In the genomic region with DNA sequence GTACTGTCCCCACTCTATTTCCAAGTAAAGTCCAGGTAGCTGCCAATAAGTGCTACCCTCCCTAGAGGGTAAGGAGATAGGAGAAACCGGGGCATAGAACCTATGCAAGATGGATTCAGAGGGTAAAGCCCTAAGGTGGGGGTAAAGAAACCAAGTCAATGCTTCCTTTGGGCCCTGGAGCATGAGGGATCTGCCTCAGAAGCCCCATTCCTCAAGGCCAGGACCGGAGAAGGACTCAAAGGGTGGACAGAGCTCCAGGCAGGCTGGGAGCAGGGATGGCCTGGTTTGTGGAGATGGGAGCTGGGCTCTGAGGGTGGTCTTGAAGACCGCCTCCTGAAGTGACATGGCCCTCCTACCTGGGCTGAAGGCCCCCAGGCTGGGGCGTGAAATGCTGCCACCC, we compare ENCODE assay signal across 13 cellular contexts. TPM values are rescaled to one million over a fixed set of nuclear protein-coding genes. Genes with fewer than 3 reads are reported as not detected.
DNase-seq lines count a peak whose midpoint lies in the region; ATAC-seq and TF ChIP-seq lines count a peak whose summit lies in the region.
"Had no signal": no experiment of that assay in that cellular context is flagged by ENCODE, and none has a peak within 500 bp of the region (broad histone marks: within the 10 kb centered on the region; RNA-seq: fewer than 3 reads in every experiment).

No MANE protein-coding gene starts in this region.

- H3K4me3 ChIP-seq in SJSA1 (no peak overlapping the region), fibroblast of lung (replicated peaks in 1 of 4; ENCODE audit: control extremely low read depth in 1 of 4, insufficient read depth in 1 of 4, low read depth in 3 of 4, low read length in 4 of 4) (peak overlapping the region in 1 of 4 experiments; percentile 9)

- H3K4me3 Mint-ChIP-seq in CD4-positive, alpha-beta T cell = peak overlapping the region; percentile 38
- H3K4me3 Mint-ChIP-seq: activated CD8-positive, alpha-beta T cell treated with anti-CD3 and anti-CD28 coated beads for 36 hours had no signal

- no peaks in the 10 kb centered on the region for H3K36me3 Mint-ChIP-seq in CD4-positive, alpha-beta T cell (ENCODE audit: low read depth)
- H3K36me3 Mint-ChIP-seq: CD14-positive monocyte had no signal

- CTCF ChIA-PET in CD4-positive, alpha-beta T cell (lab: Charles Lee) = no interaction called here

- peak overlapping the region; percentile 16 for H3K4me2 ChIP-seq in fibroblast of lung (ENCODE audit: extremely low read depth, insufficient read depth, low read length)

- H3K4me1 ChIP-seq in SJSA1 (replicated peaks) (peaks cover 73% of the 10 kb centered on the region), fibroblast of lung (ENCODE audit: control insufficient read depth, extremely low read depth, insufficient read depth, low read length) (peaks cover 39% of the 10 kb centered on the region)

- no peaks in the 10 kb centered on the region for H3K9me3 Mint-ChIP-seq in CD4-positive, alpha-beta T cell
- H3K9me3 Mint-ChIP-seq: activated CD8-positive, alpha-beta T cell treated with anti-CD3 and anti-CD28 coated beads for 36 hours had no signal

- H3K79me2 ChIP-seq in fibroblast of lung (ENCODE audit: control insufficient read depth, insufficient read depth, low read length) = peaks cover 81% of the 10 kb centered on the region

- intact Hi-C loops in CD4-positive, alpha-beta T cell (cut with DNase I, micrococcal nuclease) = no loop called here

- peaks cover 78% of the 10 kb centered on the region for H3K36me3 ChIP-seq in SJSA1
- H3K36me3 ChIP-seq in fibroblast of lung (ENCODE audit: control insufficient read depth, insufficient read depth, low read length) = peaks cover 24% of the 10 kb centered on the region

- DNase-seq in CD4-positive, alpha-beta T cell = no peak
- no peak for DNase-seq in SJSA1 (ENCODE audit: low read depth in 1 of 2, low spot score in 2 of 2)
- no peak for DNase-seq in fibroblast of lung (ENCODE audit: low read depth in 2 of 2)
- DNase-seq in retina = peak; percentile 39
- no peak for DNase-seq in NCI-H1930 (lab: John Stamatoyannopoulos, UW)
- no peak for DNase-seq in NCI-H2107 treated with DMSO at 0.1 percent for 48 hours (lab: John Stamatoyannopoulos, UW; ENCODE audit: unreplicated experiment)
- DNase-seq in NCI-H1417 treated with DMSO at 0.1 percent for 48 hours (lab: John Stamatoyannopoulos, UW) = no peak
- DNase-seq: activated CD8-positive, alpha-beta T cell treated with anti-CD3 and anti-CD28 coated beads for 36 hours; GM23248; NCI-H748 treated with DMSO at 0.1 percent for 48 hours had no signal

- peaks cover 34% of the 10 kb centered on the region for H3K4me1 Mint-ChIP-seq in CD4-positive, alpha-beta T cell (ENCODE audit: low read depth)

- no peak for TF ChIP-seq CTCF in CD4-positive, alpha-beta T cell (IDR thresholded peaks at IDR 0.05)
- TF ChIP-seq CTCF in fibroblast of lung (conservative IDR thresholded peaks at IDR 0.05 in 1 of 2, IDR thresholded peaks at IDR 0.05 in 1 of 2; ENCODE audit: low read depth in 1 of 2, low read length in 2 of 2) = no peak

- no peak overlapping the region for H2AFZ ChIP-seq in fibroblast of lung (ENCODE audit: low read length)
- H2AFZ ChIP-seq: GM23248 had no signal

- H3K27me3 Mint-ChIP-seq in CD4-positive, alpha-beta T cell = peaks cover 3% of the 10 kb centered on the region

- no peaks in the 10 kb centered on the region for H4K20me1 ChIP-seq in fibroblast of lung (ENCODE audit: control insufficient read depth, extremely low read depth, insufficient read depth, low read length)

- POLR2A ChIA-PET in CD4-positive, alpha-beta T cell (lab: Charles Lee) = no interaction called here

- peak overlapping the region; percentile 24 for H3K9ac ChIP-seq in fibroblast of lung (ENCODE audit: insufficient read depth, low read length)

- H3K9me3 ChIP-seq in CD4-positive, alpha-beta T cell (ENCODE audit: control insufficient read depth, low read length) = no peaks in the 10 kb centered on the region
- H3K9me3 ChIP-seq in SJSA1 (replicated peaks) (no peaks in the 10 kb centered on the region), fibroblast of lung (ENCODE audit: control insufficient read depth, insufficient read depth, low read depth, low read length) (no peaks in the 10 kb centered on the region)

- ATAC-seq in CD4-positive, alpha-beta T cell (ENCODE audit: poor library complexity) = no peak
- ATAC-seq in HG03460 (IDR thresholded peaks at IDR 0.05; ENCODE audit: unreplicated experiment) = no peak
- ATAC-seq: activated CD8-positive, alpha-beta T cell treated with anti-CD3 and anti-CD28 coated beads for 36 hours had no signal

- H3K27ac ChIP-seq in CD4-positive, alpha-beta T cell (ENCODE audit: low read depth, low read length) = no peak overlapping the region
- H3K27ac ChIP-seq in SJSA1 = peak overlapping the region; percentile 36; the same call in 1 of the 2 replicates
- peak overlapping the region; percentile 68 for H3K27ac ChIP-seq in fibroblast of lung (ENCODE audit: insufficient read depth, low read length)
- H3K27ac ChIP-seq: GM23248 had no signal

- peaks cover 14% of the 10 kb centered on the region for H3K27me3 ChIP-seq in CD4-positive, alpha-beta T cell (ENCODE audit: control insufficient read depth, insufficient read depth, low read length)
- H3K27me3 ChIP-seq in SJSA1 (replicated peaks) (no peaks in the 10 kb centered on the region), fibroblast of lung (ENCODE audit: control insufficient read depth, insufficient read depth, low read length) (no peaks in the 10 kb centered on the region)

- no peak overlapping the region for H3K27ac Mint-ChIP-seq in CD4-positive, alpha-beta T cell
- H3K27ac Mint-ChIP-seq: activated CD8-positive, alpha-beta T cell treated with anti-CD3 and anti-CD28 coated beads for 36 hours; CD14-positive monocyte had no signal

RNA-seq across cellular contexts. Expression of a gene that starts 3.9 kb away (rescaled TPM):
- total RNA-seq in CD4-positive, alpha-beta T cell = under 1 TPM in 1 of 2 experiments, not detected in 1; 0.22 TPM
- 44.0 and 51.0 TPM in 2 replicates for total RNA-seq in SJSA1 (2014; rRNA removed; shearing (Covaris generic))
- 21.1 and 24.6 TPM in 2 replicates for total RNA-seq in fibroblast of lung
- 9.8 and 22.6 TPM in 2 replicates for polyA plus RNA-seq in fibroblast of lung
- 11.0 and 26.4 TPM in 2 replicates for polyA plus RNA-seq in fibroblast of lung (2012)
- 46.5 and 99.3 TPM in 2 replicates for polyA minus RNA-seq in fibroblast of lung (ENCODE audit: low replicate concordance)
- total RNA-seq: activated CD8-positive, alpha-beta T cell treated with anti-CD3 and anti-CD28 coated beads for 36 hours; T-helper 1 cell treated with Interleukin-12 subunit alpha and Interleukin-12 subunit beta and Interleukin-4 antibody, amounts not matched to agents 30 ng/mL and 1 ng/mL, for 36 hours had no signal
- polyA plus RNA-seq: CD14-positive monocyte had no signal

Comparison
In these comparisons a context has a peak if more than half of its experiments do, and no peak if none do; other contexts are left out.
1. RNA of a gene that starts 3.9 kb away (total RNA-seq): 44.0 to 51.0 TPM in SJSA1 and 21.1 to 24.6 TPM in fibroblast of lung; 0.22 TPM in CD4-positive, alpha-beta T cell; every median in the first group is over 10 times any median in the second.